ENCODE assay signal across 8 cellular contexts in the genomic region with DNA sequence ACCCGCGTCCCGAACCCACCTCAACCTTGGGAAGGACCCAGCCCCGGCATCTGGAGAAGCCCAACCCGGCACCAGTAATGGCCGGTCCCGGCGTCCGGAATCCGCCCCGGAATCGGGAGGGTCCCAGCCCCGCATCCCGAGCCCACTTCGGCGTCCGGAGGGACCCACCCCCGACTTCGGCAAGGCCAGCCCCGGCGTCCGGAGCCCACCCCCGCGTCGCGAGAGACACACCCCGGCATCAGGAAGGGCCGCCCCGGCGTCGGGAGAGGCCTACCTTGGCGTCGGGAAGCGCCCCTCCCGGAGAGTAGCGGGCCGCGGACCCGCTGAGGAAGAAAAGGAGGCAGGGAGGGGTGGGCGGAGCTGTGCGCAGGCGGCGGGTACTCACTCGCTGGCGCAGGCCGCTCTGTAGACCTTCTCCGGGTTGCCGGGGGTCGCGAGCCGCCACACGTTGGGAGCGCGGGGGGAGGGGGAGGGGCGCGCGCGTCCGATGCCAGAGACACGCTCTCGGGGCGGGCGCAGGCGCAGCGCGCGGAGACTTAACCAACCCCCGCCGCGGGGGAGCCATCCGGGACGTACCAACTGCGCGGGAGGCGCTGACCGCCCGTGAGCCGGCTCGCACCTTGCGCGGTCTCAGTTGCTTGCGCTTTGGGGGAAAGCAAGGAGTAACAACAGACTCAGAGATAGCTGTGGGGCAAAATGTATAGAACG. TPM values are rescaled to one million over a fixed set of nuclear protein-coding genes. Genes with fewer than 3 reads are reported as not detected.
DNase-seq lines count a peak whose midpoint lies in the region; ATAC-seq and TF ChIP-seq lines count a peak whose summit lies in the region.

TSS of gene UIMC1 (minus strand) at position 515 of the 708 bp plus-strand sequence. CDS start 24,164 bp downstream, outside the sequence.

- no peaks in the 10 kb centered on the region for H3K36me3 ChIP-seq in mucosa of rectum (ENCODE audit: control insufficient read depth in 2 of 2, insufficient read depth in 2 of 2, low read length in 2 of 2)

- no peaks in the 10 kb centered on the region for H3K27me3 ChIP-seq in mucosa of rectum (ENCODE audit: control insufficient read depth in 2 of 2, insufficient read depth in 2 of 2, low read length in 2 of 2)

- peak within 1 kb of the TSS; percentile 95 for H3K4me3 Mint-ChIP-seq in activated T-cell treated with anti-CD3 and anti-CD28 coated beads, Interleukin-2, amount 50 U/mL, for 24 hours

- peak; percentile 69 for TF ChIP-seq POLR2A in erythroblast (IDR thresholded peaks at IDR 0.05; ENCODE audit: low read length)

- ATAC-seq in GM21576 (IDR thresholded peaks at IDR 0.05; ENCODE audit: unreplicated experiment), result peak; percentile 65

- peak within 1 kb of the TSS; percentile 98 for H3K27ac Mint-ChIP-seq in activated T-cell treated with anti-CD3 and anti-CD28 coated beads, Interleukin-2, amount 50 U/mL, for 24 hours

- peaks cover 11 to 13% of the 10 kb centered on the region in 2 donors for H3K4me1 ChIP-seq in mucosa of rectum (ENCODE audit: control insufficient read depth in 2 of 2, insufficient read depth in 2 of 2, low read length in 2 of 2)

- no peaks in the 10 kb centered on the region for H3K9me3 ChIP-seq in mucosa of rectum (ENCODE audit: control insufficient read depth in 2 of 2, low read length in 2 of 2)

- H3K4me1 Mint-ChIP-seq in activated T-cell treated with anti-CD3 and anti-CD28 coated beads, Interleukin-2, amount 50 U/mL, for 24 hours (ENCODE audit: low read depth), result peaks cover 31% of the 10 kb centered on the region

- H3K27me3 Mint-ChIP-seq in activated T-cell treated with anti-CD3 and anti-CD28 coated beads, Interleukin-2, amount 50 U/mL, for 24 hours, result no peaks in the 10 kb centered on the region

- peaks cover 29% of the 10 kb centered on the region for H3K36me3 Mint-ChIP-seq in activated T-cell treated with anti-CD3 and anti-CD28 coated beads, Interleukin-2, amount 50 U/mL, for 24 hours (ENCODE audit: low read depth)

- peak within 1 kb of the TSS; percentile 87 for H3K4me3 ChIP-seq in Jurkat, Clone E6-1 (ENCODE audit: low read length)
- H3K4me3 ChIP-seq in mucosa of rectum (ENCODE audit: low read length in 2 of 2), result peak within 1 kb of the TSS; percentile 92 to 94

- H3K9ac ChIP-seq in mucosa of rectum (ENCODE audit: low read depth in 1 of 2, low read length in 2 of 2), result peak within 1 kb of the TSS; percentile 81 to 92

- peak within 1 kb of the TSS; percentile 93 to 94 for H3K27ac ChIP-seq in mucosa of rectum (ENCODE audit: low read depth in 2 of 2, low read length in 2 of 2)

- DNase-seq in DMS 273 (lab: John Stamatoyannopoulos, UW; ENCODE audit: unreplicated experiment), result peak; percentile 98
- DNase-seq in Jurkat, Clone E6-1 (ENCODE audit: low read depth, low spot score), result peak; percentile 92
- peak; percentile 97 for DNase-seq in activated T-cell treated with anti-CD3 and anti-CD28 coated beads, Interleukin-2, amount 50 U/mL, for 24 hours
- peak; percentile 96 to 97 for DNase-seq in erythroblast (lab: John Stamatoyannopoulos, UW)
- peak; percentile 85 to 88 for DNase-seq in stimulated activated CD8-positive, alpha-beta memory T cell treated with anti-CD3 and anti-CD28 coated beads, Interleukin-4, amount 100 ng/mL, for 4 hours (ENCODE audit: low read depth in 2 of 2, low spot score in 1 of 2)

- H3K9me3 Mint-ChIP-seq in activated T-cell treated with anti-CD3 and anti-CD28 coated beads, Interleukin-2, amount 50 U/mL, for 24 hours, result no peaks in the 10 kb centered on the region

TF ChIP-seq in PFSK-1, 5 proteins besides CTCF, POLR2A, EP300 and RAD21:
- TF ChIP-seq POLR2AphosphoS5 (IDR thresholded peaks at IDR 0.05; ENCODE audit: low read depth, low read length) (peak; percentile 67), SIN3A (IDR thresholded peaks at IDR 0.05; ENCODE audit: borderline replicate concordance, insufficient read depth, low read length) (peak; percentile 50; the same call in 1 of the 2 replicates), FOXP2 (optimal IDR thresholded peaks at IDR 0.05; ENCODE audit: borderline replicate concordance, extremely low read depth, extremely low read length, insufficient read depth) (peak; percentile 66), TAF1 (IDR thresholded peaks at IDR 0.05; ENCODE audit: borderline replicate concordance, insufficient read depth, low read length) (peak; percentile 79; the same call in 1 of the 2 replicates)
- TF ChIP-seq, protein P1, sequence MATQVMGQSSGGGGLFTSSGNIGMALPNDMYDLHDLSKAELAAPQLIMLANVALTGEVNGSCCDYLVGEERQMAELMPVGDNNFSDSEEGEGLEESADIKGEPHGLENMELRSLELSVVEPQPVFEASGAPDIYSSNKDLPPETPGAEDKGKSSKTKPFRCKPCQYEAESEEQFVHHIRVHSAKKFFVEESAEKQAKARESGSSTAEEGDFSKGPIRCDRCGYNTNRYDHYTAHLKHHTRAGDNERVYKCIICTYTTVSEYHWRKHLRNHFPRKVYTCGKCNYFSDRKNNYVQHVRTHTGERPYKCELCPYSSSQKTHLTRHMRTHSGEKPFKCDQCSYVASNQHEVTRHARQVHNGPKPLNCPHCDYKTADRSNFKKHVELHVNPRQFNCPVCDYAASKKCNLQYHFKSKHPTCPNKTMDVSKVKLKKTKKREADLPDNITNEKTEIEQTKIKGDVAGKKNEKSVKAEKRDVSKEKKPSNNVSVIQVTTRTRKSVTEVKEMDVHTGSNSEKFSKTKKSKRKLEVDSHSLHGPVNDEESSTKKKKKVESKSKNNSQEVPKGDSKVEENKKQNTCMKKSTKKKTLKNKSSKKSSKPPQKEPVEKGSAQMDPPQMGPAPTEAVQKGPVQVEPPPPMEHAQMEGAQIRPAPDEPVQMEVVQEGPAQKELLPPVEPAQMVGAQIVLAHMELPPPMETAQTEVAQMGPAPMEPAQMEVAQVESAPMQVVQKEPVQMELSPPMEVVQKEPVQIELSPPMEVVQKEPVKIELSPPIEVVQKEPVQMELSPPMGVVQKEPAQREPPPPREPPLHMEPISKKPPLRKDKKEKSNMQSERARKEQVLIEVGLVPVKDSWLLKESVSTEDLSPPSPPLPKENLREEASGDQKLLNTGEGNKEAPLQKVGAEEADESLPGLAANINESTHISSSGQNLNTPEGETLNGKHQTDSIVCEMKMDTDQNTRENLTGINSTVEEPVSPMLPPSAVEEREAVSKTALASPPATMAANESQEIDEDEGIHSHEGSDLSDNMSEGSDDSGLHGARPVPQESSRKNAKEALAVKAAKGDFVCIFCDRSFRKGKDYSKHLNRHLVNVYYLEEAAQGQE (IDR thresholded peaks at IDR 0.05; ENCODE audit: insufficient read depth in 1 of 2, low read depth in 2 of 2, low read length in 2 of 2), result 0 out of 4 replicates have a peak, but pooled peaks of 1 of the 2 experiments have one; percentile 9
TF ChIP-seq in PFSK-1: peak in this region for 5.

RNA-seq across cellular contexts. Expression of gene UIMC1, which starts in this region (rescaled TPM):
- 39.1 TPM for polyA plus RNA-seq in Jurkat, Clone E6-1 (2012; ENCODE audit: insufficient read depth, insufficient read length)
- polyA plus RNA-seq in PFSK-1 (2012; ENCODE audit: insufficient read length, low read depth), result 21.3 TPM

Comparison
In these comparisons a context has a peak if more than half of its experiments do, and no peak if none do; other contexts are left out.
1. Peak in every context shown above with its lines: DNase-seq, ATAC-seq, H3K4me3 ChIP-seq and H3K27ac ChIP-seq.